In the genomic region with DNA sequence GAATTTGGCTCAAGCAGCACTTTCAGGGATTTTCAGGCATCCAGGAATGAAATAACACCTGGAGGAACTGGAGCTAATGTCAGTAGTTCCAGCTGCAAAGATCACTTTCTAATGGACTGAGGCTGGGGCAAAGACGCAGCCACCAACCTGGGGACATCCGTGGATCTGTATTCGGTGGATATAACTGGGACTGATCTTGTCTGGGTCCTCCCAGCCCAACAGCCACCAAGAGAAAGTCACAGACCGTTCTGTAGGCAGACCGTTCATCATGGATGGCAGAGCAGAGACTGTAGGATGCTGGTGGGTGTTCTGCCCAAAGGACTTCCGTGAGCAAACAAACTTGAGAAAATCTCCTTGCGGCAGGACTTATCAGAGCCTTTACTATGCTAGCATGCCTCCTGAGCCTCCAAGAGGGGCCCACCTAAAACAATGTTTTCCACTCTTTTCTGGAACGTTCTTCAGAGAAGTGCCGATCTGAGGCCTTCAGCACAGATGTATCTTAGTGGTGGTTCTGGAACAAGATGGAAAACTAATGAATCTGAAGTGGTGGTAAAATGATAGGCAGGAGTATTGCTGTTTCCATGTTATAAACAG, we compare ENCODE assay signal across 20 cellular contexts.
DNase-seq lines count a peak whose midpoint lies in the region; ATAC-seq, FAIRE-seq and TF ChIP-seq lines count a peak whose summit lies in the region.
"Had no signal": no experiment of that assay in that cellular context is flagged by ENCODE, and none has a peak within 500 bp of the region (broad histone marks: within the 10 kb centered on the region; RNA-seq: fewer than 3 reads in every experiment).

No MANE protein-coding gene starts in this region.

- in situ Hi-C loops in K562 (cut with MboI): no loop called here

- no peak for ATAC-seq in right cardiac atrium
- ATAC-seq in K562: no peak
- ATAC-seq: A549; CD8-positive, alpha-beta T cell had no signal

- no peak overlapping the region for H3K4me2 ChIP-seq in K562 (ENCODE audit: insufficient read depth, low read length)
- H3K4me2 ChIP-seq: A549; BLaER1 treated with 17β-estradiol and CSF1 and Interleukin-3, amounts not matched to agents 10 nM and 100 nM had no signal

- H3K4me3 ChIP-seq in right cardiac atrium (ENCODE audit: low read length): no peak overlapping the region
- no peak overlapping the region for H3K4me3 ChIP-seq in K562
- H3K4me3 ChIP-seq: A549; BLaER1 treated with 17β-estradiol and CSF1 and Interleukin-3, amounts not matched to agents 10 nM and 100 nM had no signal

- H3K9me3 ChIP-seq in right cardiac atrium (ENCODE audit: control insufficient read depth, low read length) (no peaks in the 10 kb centered on the region), K562 (replicated peaks; ENCODE audit: control insufficient read depth, insufficient read depth, low read depth, low read length) (no peaks in the 10 kb centered on the region)
- H3K9me3 ChIP-seq: A549; BLaER1 treated with 17β-estradiol and CSF1 and Interleukin-3, amounts not matched to agents 10 nM and 100 nM; Caco-2 had no signal

- WGBS in right cardiac atrium: 88% methylated on average over 9 of the region's 9 CpGs
- WGBS in K562 (ENCODE audit: insufficient coverage, low coverage, missing lambda C conversion rate): 11% methylated on average over 9 of the region's 9 CpGs

- H2AFZ ChIP-seq in K562 (ENCODE audit: low read depth, low read length): no peak overlapping the region

- TF ChIP-seq RAD21 in K562 (CRISPR knock-in tag; conservative IDR thresholded peaks at IDR 0.05 in 1 of 2, IDR thresholded peaks at IDR 0.05 in 1 of 2): no peak

- H3K9ac ChIP-seq in K562 (ENCODE audit: insufficient read depth in 1 of 2, low read depth in 2 of 2, low read length in 2 of 2): no peak overlapping the region
- H3K9ac ChIP-seq: BLaER1 treated with 17β-estradiol and CSF1 and Interleukin-3, amounts not matched to agents 10 nM and 100 nM had no signal

- H3K4me1 ChIP-seq in right cardiac atrium (ENCODE audit: control insufficient read depth, insufficient read depth, low read length) (no peaks in the 10 kb centered on the region), K562 (replicated peaks in 1 of 2; ENCODE audit: control insufficient read depth in 2 of 2, insufficient read depth in 2 of 2, low read length in 2 of 2) (no peaks in the 10 kb centered on the region; a peak in 1 of 5 replicates)
- H3K4me1 ChIP-seq: A549; BLaER1 treated with 17β-estradiol and CSF1 and Interleukin-3, amounts not matched to agents 10 nM and 100 nM; Caco-2 had no signal

- POLR2A ChIA-PET in K562 (lab: Yijun Ruan, JAX): interaction anchor here (0.5 kb wide), 1 partner anchor 8 kb away, joined by 3 read pairs; no protein-coding TSS in a partner anchor

- H3K9me1 ChIP-seq in K562 (ENCODE audit: control insufficient read depth, insufficient read depth, low read length): no peaks in the 10 kb centered on the region

- no peak for TF ChIP-seq EP300 in K562 (IDR thresholded peaks at IDR 0.05; ENCODE audit: low read length)

- H3K79me2 ChIP-seq in K562 (ENCODE audit: control insufficient read depth, insufficient read depth, low read length): no peaks in the 10 kb centered on the region

- H3K27ac ChIP-seq in right cardiac atrium (ENCODE audit: low read length) (no peak overlapping the region), K562 (ENCODE audit: extremely low read depth, low read depth, low read length) (no peak overlapping the region)
- H3K27ac ChIP-seq: 22Rv1; A549; BLaER1 treated with 17β-estradiol and CSF1 and Interleukin-3, amounts not matched to agents 10 nM and 100 nM; C4-2B had no signal

- H3K27me3 ChIP-seq in right cardiac atrium (ENCODE audit: control insufficient read depth, insufficient read depth) (no peaks in the 10 kb centered on the region), K562 (ENCODE audit: control insufficient read depth in 2 of 2, insufficient read depth in 2 of 2, low read length in 2 of 2) (peaks cover 2 to 7% of the 10 kb centered on the region in 2 experiments; a peak in 1 of 5 replicates)
- H3K27me3 ChIP-seq: BLaER1 treated with 17β-estradiol and CSF1 and Interleukin-3, amounts not matched to agents 10 nM and 100 nM had no signal

- no peak for FAIRE-seq in K562 (lab: Jason Lieb, UNC)
- FAIRE-seq: A549, D721Med, G401.6, GM12891, GM19239 had no signal

- peak; percentile 5 for DNase-seq in cardiac septum (ENCODE audit: low spot score)
- no peak for DNase-seq in right cardiac atrium
- no peak for DNase-seq in K562 (ENCODE audit: extremely low read depth in 1 of 4, low spot score in 3 of 4)
- no peak for DNase-seq in NCI-H510A treated with DMSO at 0.1 percent for 48 hours (lab: John Stamatoyannopoulos, UW)
- no peak for DNase-seq in effector CD8-positive, alpha-beta T cell (lab: John Stamatoyannopoulos, UW)
- DNase-seq: AML-193; Caco-2; Calu3; CD4-positive, alpha-beta T cell; CD8-positive, alpha-beta T cell; DMS79 treated with DMSO at 0.1 percent for 48 hours; GF-D8 had no signal

- TF ChIP-seq POLR2A in K562 (conservative IDR thresholded peaks at IDR 0.05): no peak

- BruUV-seq in K562 (replicated peaks; lab: Mats Ljungman, UMichigan): no TSS peak

- H3K36me3 ChIP-seq in K562 (ENCODE audit: control insufficient read depth, insufficient read depth, low read length): no peaks in the 10 kb centered on the region
- H3K36me3 ChIP-seq: BLaER1 treated with 17β-estradiol and CSF1 and Interleukin-3, amounts not matched to agents 10 nM and 100 nM had no signal

- no peak for TF ChIP-seq CTCF in K562 (IDR thresholded peaks at IDR 0.05 in 2 of 3, conservative IDR thresholded peaks at IDR 0.05 in 1 of 3; ENCODE audit: insufficient read depth in 2 of 3, low read depth in 1 of 3, low read length in 3 of 3)

- CTCF ChIA-PET in K562 (lab: Yijun Ruan, JAX; ENCODE audit: low intra/inter-chr PET ratio): no interaction called here

- intact Hi-C loops in cardiac septum (cut with DNase I): no loop called here
- intact Hi-C loops in right cardiac atrium (cut with DNase I): no loop called here
- intact Hi-C loops in K562 (cut with micrococcal nuclease): no loop called here

- no peaks in the 10 kb centered on the region; the same call in 1 of the 2 replicates for H4K20me1 ChIP-seq in K562 (replicated peaks; ENCODE audit: control insufficient read depth, insufficient read depth, low read length)
- H4K20me1 ChIP-seq: BLaER1 treated with 17β-estradiol and CSF1 and Interleukin-3, amounts not matched to agents 10 nM and 100 nM had no signal

TF ChIP-seq in K562, 482 proteins besides CTCF, POLR2A, EP300 and RAD21 (continues in another document):
- TF ChIP-seq PTBP1 (IDR thresholded peaks at IDR 0.05; ENCODE audit: low read depth, low read length): 0 out of 2 replicates have a peak, but pooled peaks have one; percentile 56
- no peak for TF ChIP-seq ZC3H11A (IDR thresholded peaks at IDR 0.05; ENCODE audit: low read depth, low read length)
- peak; percentile 82 for TF ChIP-seq RBM25 (IDR thresholded peaks at IDR 0.05; ENCODE audit: low read depth, low read length, severe bottlenecking)
- no peak for TF ChIP-seq NR4A1 (CRISPR knock-in tag; IDR thresholded peaks at IDR 0.05)
- no peak for TF ChIP-seq NR4A1 (tag; IDR thresholded peaks at IDR 0.05)
- TF ChIP-seq TEAD2 (tag; IDR thresholded peaks at IDR 0.05): no peak
- no peak for TF ChIP-seq RCOR1 (IDR thresholded peaks at IDR 0.05; ENCODE audit: borderline replicate concordance in 1 of 2, low read depth in 2 of 2, low read length in 2 of 2)
